17 cellular contexts compared by ENCODE assay signal in the genomic region with DNA sequence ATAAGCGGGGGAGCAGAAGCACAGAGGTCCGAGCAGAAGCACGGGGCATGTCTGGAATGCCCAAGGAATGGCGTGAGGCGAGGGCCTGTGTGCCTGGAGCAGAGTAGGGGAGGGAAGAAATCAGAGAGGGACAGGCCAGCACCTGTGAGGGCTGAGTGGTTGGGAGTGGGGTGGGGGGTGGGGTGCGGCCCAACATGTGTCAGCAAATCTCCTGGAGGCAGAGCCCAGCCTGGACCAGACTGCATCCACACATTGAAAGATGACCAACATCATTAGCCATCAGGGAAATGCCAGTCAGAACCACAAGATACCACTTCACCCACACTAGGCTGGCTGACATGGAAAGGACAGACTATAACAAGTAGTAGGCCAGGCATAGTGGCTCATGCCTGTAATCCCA. TPM values are rescaled to one million over a fixed set of nuclear protein-coding genes. Genes with fewer than 3 reads are reported as not detected.
DNase-seq lines count a peak whose midpoint lies in the region; ATAC-seq and TF ChIP-seq lines count a peak whose summit lies in the region.
"Had no signal": no experiment of that assay in that cellular context is flagged by ENCODE, and none has a peak within 500 bp of the region (broad histone marks: within the 10 kb centered on the region; RNA-seq: fewer than 3 reads in every experiment).

No MANE protein-coding gene starts in this region.

- H3K27ac Mint-ChIP-seq in activated naive CD8-positive, alpha-beta T cell treated with anti-CD3 and anti-CD28 coated beads for 36 hours = peak overlapping the region; percentile 58
- no peak overlapping the region for H3K27ac Mint-ChIP-seq in activated naive CD8-positive, alpha-beta T cell treated with anti-CD3 and anti-CD28 coated beads, Interleukin-2, amount 50 U/mL, for 24 hours
- peak overlapping the region; percentile 51 for H3K27ac Mint-ChIP-seq in activated T-helper 17 cell treated with anti-CD3 and anti-CD28 coated beads, Interleukin-2, amount 50 U/mL, for 72 hours
- no peak overlapping the region for H3K27ac Mint-ChIP-seq in neural progenitor cell

- H3F3A ChIP-seq in neural progenitor cell (ENCODE audit: low read depth) = no peaks in the 10 kb centered on the region

- H2AFZ ChIP-seq in neural progenitor cell (replicated peaks) = no peak overlapping the region
- H2AFZ ChIP-seq: PC-9 had no signal

- DNase-seq in activated naive CD8-positive, alpha-beta T cell treated with anti-CD3 and anti-CD28 coated beads for 36 hours = no peak
- no peak for DNase-seq in activated naive CD8-positive, alpha-beta T cell treated with anti-CD3 and anti-CD28 coated beads, Interleukin-2, amount 50 U/mL, for 24 hours
- DNase-seq in NCI-H1092 treated with DMSO at 0.1 percent for 48 hours (lab: John Stamatoyannopoulos, UW) = no peak
- no peak for DNase-seq in neural progenitor cell (ENCODE audit: low spot score)
- DNase-seq in activated CD4-positive, alpha-beta T cell treated with anti-CD3 and anti-CD28 coated beads for 1 hour = no peak
- DNase-seq: ACHN; Caco-2; central memory CD4-positive, alpha-beta T cell; NCI-H1930; NCI-H526 treated with DMSO at 0.1 percent for 48 hours; PC-9; posterior cingulate gyrus; stimulated activated CD4-positive, alpha-beta T cell treated with anti-CD3 and anti-CD28 coated beads, Interleukin-12 subunit alpha, Interleukin-12 subunit beta, amount 100 ng/mL, for 4 hours had no signal

- H3K9ac ChIP-seq in neural progenitor cell = no peak overlapping the region

- no peak overlapping the region for H3K4me2 ChIP-seq in neural progenitor cell
- H3K4me2 ChIP-seq: PC-9 had no signal

- H3K4me3 ChIP-seq in neural progenitor cell = no peak overlapping the region
- H3K4me3 ChIP-seq: PC-9 had no signal

- H3K27me3 ChIP-seq in layer of hippocampus (ENCODE audit: control insufficient read depth, insufficient read depth, low read length) (no peaks in the 10 kb centered on the region), neural progenitor cell (no peaks in the 10 kb centered on the region)

- no peaks in the 10 kb centered on the region for H3K9me3 Mint-ChIP-seq in activated naive CD8-positive, alpha-beta T cell treated with anti-CD3 and anti-CD28 coated beads for 36 hours
- H3K9me3 Mint-ChIP-seq in activated naive CD8-positive, alpha-beta T cell treated with anti-CD3 and anti-CD28 coated beads, Interleukin-2, amount 50 U/mL, for 24 hours = no peaks in the 10 kb centered on the region
- H3K9me3 Mint-ChIP-seq in activated T-helper 17 cell treated with anti-CD3 and anti-CD28 coated beads, Interleukin-2, amount 50 U/mL, for 72 hours = no peaks in the 10 kb centered on the region
- no peaks in the 10 kb centered on the region for H3K9me3 Mint-ChIP-seq in neural progenitor cell
- H3K9me3 Mint-ChIP-seq: activated naive CD4-positive, alpha-beta T cell treated with anti-CD3 and anti-CD28 coated beads, Interleukin-2, amount 50 U/mL, for 72 hours had no signal

- H3K27ac ChIP-seq in layer of hippocampus (ENCODE audit: low read depth, low read length) = peak overlapping the region; percentile 27
- peak overlapping the region; percentile 50 for H3K27ac ChIP-seq in temporal lobe (ENCODE audit: low read depth, low read length)
- H3K27ac ChIP-seq in neural progenitor cell = no peak overlapping the region
- H3K27ac ChIP-seq: PC-9 had no signal

- H3K36me3 Mint-ChIP-seq in activated naive CD8-positive, alpha-beta T cell treated with anti-CD3 and anti-CD28 coated beads for 36 hours = peaks cover 26% of the 10 kb centered on the region
- peaks cover 32% of the 10 kb centered on the region for H3K36me3 Mint-ChIP-seq in activated naive CD8-positive, alpha-beta T cell treated with anti-CD3 and anti-CD28 coated beads, Interleukin-2, amount 50 U/mL, for 24 hours (ENCODE audit: low read depth)
- H3K36me3 Mint-ChIP-seq in activated T-helper 17 cell treated with anti-CD3 and anti-CD28 coated beads, Interleukin-2, amount 50 U/mL, for 72 hours (ENCODE audit: low read depth) = peaks cover 82% of the 10 kb centered on the region
- peaks cover 14% of the 10 kb centered on the region for H3K36me3 Mint-ChIP-seq in neural progenitor cell

- H3K79me2 ChIP-seq in neural progenitor cell (ENCODE audit: low read depth) = peaks cover 69% of the 10 kb centered on the region

- H3K9me3 ChIP-seq in neural progenitor cell (ENCODE audit: low read depth) = no peaks in the 10 kb centered on the region
- H3K9me3 ChIP-seq: Caco-2 had no signal

- H3K4me1 ChIP-seq in neural progenitor cell = no peaks in the 10 kb centered on the region

- no peaks in the 10 kb centered on the region for H3K27me3 Mint-ChIP-seq in activated naive CD8-positive, alpha-beta T cell treated with anti-CD3 and anti-CD28 coated beads for 36 hours
- no peaks in the 10 kb centered on the region for H3K27me3 Mint-ChIP-seq in activated naive CD8-positive, alpha-beta T cell treated with anti-CD3 and anti-CD28 coated beads, Interleukin-2, amount 50 U/mL, for 24 hours
- no peaks in the 10 kb centered on the region for H3K27me3 Mint-ChIP-seq in activated T-helper 17 cell treated with anti-CD3 and anti-CD28 coated beads, Interleukin-2, amount 50 U/mL, for 72 hours
- H3K27me3 Mint-ChIP-seq in neural progenitor cell (ENCODE audit: insufficient read depth, low read depth) = peaks cover 2% of the 10 kb centered on the region

- H3K36me3 ChIP-seq in neural progenitor cell = no peaks in the 10 kb centered on the region

- no peak for TF ChIP-seq CTCF in neural progenitor cell (IDR thresholded peaks at IDR 0.05)

- H3K4me1 Mint-ChIP-seq in activated naive CD8-positive, alpha-beta T cell treated with anti-CD3 and anti-CD28 coated beads for 36 hours = peaks cover 31% of the 10 kb centered on the region
- peaks cover 45% of the 10 kb centered on the region for H3K4me1 Mint-ChIP-seq in activated naive CD8-positive, alpha-beta T cell treated with anti-CD3 and anti-CD28 coated beads, Interleukin-2, amount 50 U/mL, for 24 hours
- H3K4me1 Mint-ChIP-seq in activated T-helper 17 cell treated with anti-CD3 and anti-CD28 coated beads, Interleukin-2, amount 50 U/mL, for 72 hours = peaks cover 30% of the 10 kb centered on the region
- no peaks in the 10 kb centered on the region for H3K4me1 Mint-ChIP-seq in neural progenitor cell

- no peak for ATAC-seq in activated naive CD8-positive, alpha-beta T cell treated with anti-CD3 and anti-CD28 coated beads, Interleukin-2, amount 50 U/mL, for 24 hours
- no peak for ATAC-seq in activated T-helper 17 cell treated with anti-CD3 and anti-CD28 coated beads, Interleukin-2, amount 50 U/mL, for 72 hours (replicated peaks)

- no peak overlapping the region for H3K4me3 Mint-ChIP-seq in activated naive CD8-positive, alpha-beta T cell treated with anti-CD3 and anti-CD28 coated beads for 36 hours
- no peak overlapping the region for H3K4me3 Mint-ChIP-seq in activated naive CD8-positive, alpha-beta T cell treated with anti-CD3 and anti-CD28 coated beads, Interleukin-2, amount 50 U/mL, for 24 hours
- H3K4me3 Mint-ChIP-seq in activated T-helper 17 cell treated with anti-CD3 and anti-CD28 coated beads, Interleukin-2, amount 50 U/mL, for 72 hours = no peak overlapping the region
- H3K4me3 Mint-ChIP-seq in neural progenitor cell = no peak overlapping the region

- peaks cover 76% of the 10 kb centered on the region for H4K20me1 ChIP-seq in neural progenitor cell (ENCODE audit: low read depth)

RNA-seq across cellular contexts. Expression of gene CLASRP, which starts 11.2 kb away (rescaled TPM):
- total RNA-seq in activated naive CD8-positive, alpha-beta T cell treated with anti-CD3 and anti-CD28 coated beads for 36 hours = 10 to 100 TPM; 89.9 to 94.2 TPM
- 10 to 100 TPM; 87.5 TPM for total RNA-seq in activated T-helper 17 cell treated with anti-CD3 and anti-CD28 coated beads, Interleukin-2, amount 50 U/mL, for 72 hours
- total RNA-seq in temporal lobe (6.6 TPM), neural progenitor cell (ENCODE audit: low replicate concordance) (57.0 and 97.1 TPM in 2 replicates)

RNA-seq across cellular contexts. Expression of gene ZNF296, which starts 26.2 kb away (rescaled TPM):
- 1 to 10 TPM; 5.4 to 6.3 TPM for total RNA-seq in activated naive CD8-positive, alpha-beta T cell treated with anti-CD3 and anti-CD28 coated beads for 36 hours
- 10 to 100 TPM in 1 of 2 donors, 1 to 10 TPM in 1; 6.7 to 11.6 TPM for total RNA-seq in activated T-helper 17 cell treated with anti-CD3 and anti-CD28 coated beads, Interleukin-2, amount 50 U/mL, for 72 hours
- under 0.01 TPM for total RNA-seq in temporal lobe
- total RNA-seq in neural progenitor cell (ENCODE audit: low replicate concordance) = 0.53 TPM in 1 of 2 replicates, not detected in the other

RNA-seq across cellular contexts. Expression of gene GEMIN7, which starts 29.0 kb away (rescaled TPM):
- 10 to 100 TPM; 53.6 to 58.2 TPM for total RNA-seq in activated naive CD8-positive, alpha-beta T cell treated with anti-CD3 and anti-CD28 coated beads for 36 hours
- total RNA-seq in activated T-helper 17 cell treated with anti-CD3 and anti-CD28 coated beads, Interleukin-2, amount 50 U/mL, for 72 hours = 10 to 100 TPM; 56.9 to 57.2 TPM
- total RNA-seq in temporal lobe (5.9 TPM), neural progenitor cell (ENCODE audit: low replicate concordance) (7.3 and 32.6 TPM in 2 replicates)

RNA-seq across cellular contexts. Expression of gene PPP1R37, which starts 42.9 kb away (rescaled TPM):
- total RNA-seq in activated naive CD8-positive, alpha-beta T cell treated with anti-CD3 and anti-CD28 coated beads for 36 hours = 10 to 100 TPM; 13.3 to 15.3 TPM
- 10 to 100 TPM; 19.8 to 27.7 TPM for total RNA-seq in activated T-helper 17 cell treated with anti-CD3 and anti-CD28 coated beads, Interleukin-2, amount 50 U/mL, for 72 hours
- total RNA-seq in temporal lobe = 18.9 TPM
- 8.1 and 34.1 TPM in 2 replicates for total RNA-seq in neural progenitor cell (ENCODE audit: low replicate concordance)

RNA-seq across cellular contexts. Expression of gene RELB, which starts 48.8 kb away (rescaled TPM):
- total RNA-seq in activated naive CD8-positive, alpha-beta T cell treated with anti-CD3 and anti-CD28 coated beads for 36 hours = 10 to 100 TPM; 45.5 to 45.8 TPM
- 10 to 100 TPM; 41.4 to 52.0 TPM for total RNA-seq in activated T-helper 17 cell treated with anti-CD3 and anti-CD28 coated beads, Interleukin-2, amount 50 U/mL, for 72 hours
- total RNA-seq in temporal lobe (0.74 TPM), neural progenitor cell (ENCODE audit: low replicate concordance) (0.43 and 5.9 TPM in 2 replicates)

Comparison
In these comparisons a context has a peak if more than half of its experiments do, and no peak if none do; other contexts are left out.
1. H3K27ac Mint-ChIP-seq: peak in activated naive CD8-positive, alpha-beta T cell treated with anti-CD3 and anti-CD28 coated beads for 36 hours (single experiment) and activated T-helper 17 cell treated with anti-CD3 and anti-CD28 coated beads, Interleukin-2, amount 50 U/mL, for 72 hours (single experiment); none in activated naive CD8-positive, alpha-beta T cell treated with anti-CD3 and anti-CD28 coated beads, Interleukin-2, amount 50 U/mL, for 24 hours (single experiment) and neural progenitor cell (single experiment).